ENCODE assay signal across 26 cellular contexts in the genomic region with DNA sequence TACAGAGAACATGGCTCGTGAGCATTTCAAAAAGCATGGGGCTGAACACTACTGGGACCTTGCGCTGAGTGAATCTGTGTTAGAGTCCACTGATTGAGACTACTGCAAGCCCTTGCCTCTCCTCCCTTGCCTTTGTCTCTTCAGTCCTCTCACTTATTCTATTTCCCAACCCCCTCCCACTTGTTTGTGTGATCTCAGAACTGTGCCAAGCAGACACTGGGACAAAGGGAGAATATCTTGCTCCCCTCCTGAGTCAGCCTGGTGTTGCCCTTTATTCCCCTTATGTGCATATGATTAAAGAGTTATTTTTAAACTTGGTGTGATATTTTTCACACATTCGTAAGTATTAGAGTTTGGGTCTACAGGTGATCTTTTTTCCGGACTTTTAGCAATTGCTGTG.
"Had no signal": no experiment of that assay in that cellular context is flagged by ENCODE, and none has a peak within 500 bp of the region (broad histone marks: within the 10 kb centered on the region; RNA-seq: fewer than 3 reads in every experiment).

No MANE protein-coding gene starts in this region.

- H3K9me3 ChIP-seq: breast epithelium, esophagus squamous epithelium, prostate gland, sigmoid colon, tibial nerve had no signal

- H3K4me3 Mint-ChIP-seq: activated CD4-positive, alpha-beta T cell treated with anti-CD3 and anti-CD28 coated beads for 36 hours; activated CD8-positive, alpha-beta T cell treated with anti-CD3 and anti-CD28 coated beads, Interleukin-2, amount 10 ng/mL, durations not matched to agents 7 days and 5 days; activated T-cell treated with anti-CD3 and anti-CD28 coated beads, Interleukin-2, amount 50 U/mL, for 24 hours; central memory CD8-positive, alpha-beta T cell; natural killer cell; neural progenitor cell had no signal

- H3K27me3 ChIP-seq: breast epithelium, esophagus squamous epithelium, hepatocyte, neural progenitor cell, sigmoid colon, tibial nerve had no signal

- H3K27me3 Mint-ChIP-seq: activated CD4-positive, alpha-beta T cell treated with anti-CD3 and anti-CD28 coated beads for 36 hours; activated T-cell treated with anti-CD3 and anti-CD28 coated beads, Interleukin-2, amount 50 U/mL, for 24 hours; central memory CD8-positive, alpha-beta T cell had no signal

- H3K9me3 Mint-ChIP-seq: activated T-cell treated with anti-CD3 and anti-CD28 coated beads, Interleukin-2, amount 50 U/mL, for 24 hours; central memory CD8-positive, alpha-beta T cell; natural killer cell; neural progenitor cell had no signal

- H3K4me1 Mint-ChIP-seq: activated CD4-positive, alpha-beta T cell treated with anti-CD3 and anti-CD28 coated beads for 36 hours; central memory CD8-positive, alpha-beta T cell; natural killer cell; neural progenitor cell had no signal

- ATAC-seq: activated CD4-positive, alpha-beta T cell treated with anti-CD3 and anti-CD28 coated beads for 36 hours; activated CD8-positive, alpha-beta T cell treated with anti-CD3 and anti-CD28 coated beads, Interleukin-2, amount 10 ng/mL, durations not matched to agents 7 days and 5 days; natural killer cell had no signal

- H3K27ac Mint-ChIP-seq: activated CD4-positive, alpha-beta T cell treated with anti-CD3 and anti-CD28 coated beads for 36 hours; neural progenitor cell had no signal

- DNase-seq: activated CD4-positive, alpha-beta T cell treated with anti-CD3 and anti-CD28 coated beads for 36 hours; activated CD4-positive, CD25-positive, alpha-beta regulatory T cell; activated CD8-positive, alpha-beta T cell treated with anti-CD3 and anti-CD28 coated beads, Interleukin-2, amount 10 ng/mL, durations not matched to agents 7 days and 5 days; activated naive CD4-positive, alpha-beta T cell treated with Interleukin-2 at 50 U/mL for 16 hours; activated T-cell treated with anti-CD3 and anti-CD28 coated beads, Interleukin-2, amount 50 U/mL, for 24 hours; amygdala; dermis blood vessel endothelial cell; effector CD4-positive, alpha-beta T cell; esophagus squamous epithelium; glutamatergic neuron; islet precursor cell; mesenchymal stem cell; natural killer cell; occipital lobe; retina; sigmoid colon; small intestine; stimulated activated CD4-positive, alpha-beta T cell treated with anti-CD3 and anti-CD28 coated beads, Interleukin-4, amount 100 ng/mL, for 24 hours; stimulated activated naive CD4-positive, alpha-beta T cell had no signal

- H3K27ac ChIP-seq: breast epithelium, epithelial cell of prostate, esophagus squamous epithelium, hepatocyte, neural progenitor cell, prostate gland, sigmoid colon, tibial nerve had no signal

- H3K4me1 ChIP-seq: breast epithelium, esophagus squamous epithelium, neural progenitor cell, prostate gland, sigmoid colon, tibial nerve had no signal

- H3K36me3 ChIP-seq: breast epithelium, prostate gland had no signal

- H3K4me3 ChIP-seq: breast epithelium, esophagus squamous epithelium, hepatocyte, neural progenitor cell, prostate gland, sigmoid colon, tibial nerve had no signal
